ENCODE assay signal across 16 cellular contexts in genomic region chr5:164818440-164818839, GRCh38.
A peak's percentile ranks its signal among the peaks of the same experiment; 100 is the strongest.
DNase-seq lines count a peak whose midpoint lies in the region; ATAC-seq and TF ChIP-seq lines count a peak whose summit lies in the region.
"Had no signal": no experiment of that assay in that cellular context is flagged by ENCODE, and none has a peak within 500 bp of the region (broad histone marks: within the 10 kb centered on the region; RNA-seq: fewer than 3 reads in every experiment).

No MANE protein-coding gene starts in this region.

- H3K4me3 ChIP-seq in neural cell (ENCODE audit: low read length) (no peak overlapping the region), aorta (ENCODE audit: low read length in 2 of 2) (no peak overlapping the region)

- H3K27me3 Mint-ChIP-seq in stimulated activated memory B cell treated with anti-CD40 and anti-IgM and Interleukin-4, amounts not matched to agents 10 μg/mL and 1 μg/mL and 100 μg/mL, for 72 hours, result no peaks in the 10 kb centered on the region
- H3K27me3 Mint-ChIP-seq: CD4-positive, alpha-beta T cell had no signal

- no peak overlapping the region for H3K27ac ChIP-seq in neural cell (ENCODE audit: low read length)
- no peak overlapping the region for H3K27ac ChIP-seq in aorta (ENCODE audit: low read depth in 1 of 2, low read length in 2 of 2)
- H3K27ac ChIP-seq in substantia nigra (ENCODE audit: low read depth, low read length, poor library complexity, severe bottlenecking), result no peak overlapping the region
- H3K27ac ChIP-seq: C4-2B, HL-60 had no signal

- H3K4me1 ChIP-seq in aorta (ENCODE audit: control insufficient read depth in 1 of 2, insufficient read depth in 2 of 2, low read length in 2 of 2), result no peaks in the 10 kb centered on the region
- H3K4me1 ChIP-seq: Caco-2 had no signal

- H3K4me3 Mint-ChIP-seq in stimulated activated memory B cell treated with anti-CD40 and anti-IgM and Interleukin-4, amounts not matched to agents 10 μg/mL and 1 μg/mL and 100 μg/mL, for 72 hours, result no peak overlapping the region
- H3K4me3 Mint-ChIP-seq: CD4-positive, alpha-beta T cell; H9 had no signal

- no peak for TF ChIP-seq RAD21 in neural cell (conservative IDR thresholded peaks at IDR 0.05)

- H3K9ac ChIP-seq in neural cell (ENCODE audit: low read length), result no peak overlapping the region

- 10 to 12% methylated on average over 1 of the region's 1 CpG for WGBS in aorta, 2 donors

- peak; percentile 75 for TF ChIP-seq EP300 in neural cell (conservative IDR thresholded peaks at IDR 0.05; ENCODE audit: poor library complexity, severe bottlenecking)

- H4K20me1 ChIP-seq in neural cell (ENCODE audit: insufficient read depth), result no peaks in the 10 kb centered on the region

- no peak overlapping the region for H3K27ac Mint-ChIP-seq in stimulated activated memory B cell treated with anti-CD40 and anti-IgM and Interleukin-4, amounts not matched to agents 10 μg/mL and 1 μg/mL and 100 μg/mL, for 72 hours
- H3K27ac Mint-ChIP-seq: CD4-positive, alpha-beta T cell had no signal

- H3K9me2 ChIP-seq in neural cell (ENCODE audit: insufficient read depth, low read length), result no peaks in the 10 kb centered on the region

- intact Hi-C loops in aorta (cut with DNase I), result no loop called here

- H3K27me3 ChIP-seq in neural cell (ENCODE audit: insufficient read depth, low read depth, low read length) (no peaks in the 10 kb centered on the region), aorta (ENCODE audit: control insufficient read depth in 1 of 2, insufficient read depth in 2 of 2, low read length in 1 of 2) (no peaks in the 10 kb centered on the region)

- H3K9me3 ChIP-seq in neural cell (ENCODE audit: low read length) (no peaks in the 10 kb centered on the region), aorta (ENCODE audit: control insufficient read depth, low read length) (no peaks in the 10 kb centered on the region)
- H3K9me3 ChIP-seq: Caco-2 had no signal

- no peaks in the 10 kb centered on the region for H3K79me2 ChIP-seq in neural cell (replicated peaks; ENCODE audit: insufficient read depth, low read length)

- DNase-seq in NCI-H69 (lab: John Stamatoyannopoulos, UW) (peak; percentile 35), left kidney (ENCODE audit: low read depth, low spot score) (peak; percentile 12), aorta (no peak), substantia nigra (lab: John Stamatoyannopoulos, UW) (no peak)
- DNase-seq: ACHN; AML-193; Caco-2; CD4-positive, alpha-beta T cell; DMS79 treated with DMSO at 0.1 percent for 48 hours; GF-D8; H9 had no signal

- no peaks in the 10 kb centered on the region for H3K4me1 Mint-ChIP-seq in stimulated activated memory B cell treated with anti-CD40 and anti-IgM and Interleukin-4, amounts not matched to agents 10 μg/mL and 1 μg/mL and 100 μg/mL, for 72 hours
- H3K4me1 Mint-ChIP-seq: H9 had no signal

- H2AFZ ChIP-seq in neural cell (ENCODE audit: low read depth, low read length), result no peak overlapping the region

- peaks cover 2% of the 10 kb centered on the region for H3K9me3 Mint-ChIP-seq in stimulated activated memory B cell treated with anti-CD40 and anti-IgM and Interleukin-4, amounts not matched to agents 10 μg/mL and 1 μg/mL and 100 μg/mL, for 72 hours
- H3K9me3 Mint-ChIP-seq: CD4-positive, alpha-beta T cell; H9 had no signal

- H3K36me3 Mint-ChIP-seq in stimulated activated memory B cell treated with anti-CD40 and anti-IgM and Interleukin-4, amounts not matched to agents 10 μg/mL and 1 μg/mL and 100 μg/mL, for 72 hours, result no peaks in the 10 kb centered on the region

- H3K36me3 ChIP-seq in neural cell (ENCODE audit: insufficient read depth, low read length) (no peaks in the 10 kb centered on the region), aorta (ENCODE audit: control insufficient read depth in 1 of 2, insufficient read depth in 2 of 2, low read length in 1 of 2) (no peaks in the 10 kb centered on the region)

- peak; percentile 27 for ATAC-seq in stimulated activated memory B cell treated with anti-CD40 and anti-IgM and Interleukin-4, amounts not matched to agents 10 μg/mL and 1 μg/mL and 100 μg/mL, for 72 hours
- ATAC-seq in aorta (ENCODE audit: low FRiP score), result no peak
- ATAC-seq in HG03432 (IDR thresholded peaks at IDR 0.05; ENCODE audit: unreplicated experiment), result no peak

- H3K4me2 ChIP-seq in neural cell (ENCODE audit: low read length), result no peak overlapping the region

- H3F3A ChIP-seq in neural cell (ENCODE audit: insufficient read depth, low read length, poor library complexity, severe bottlenecking), result peaks cover 4% of the 10 kb centered on the region

- no peak for TF ChIP-seq CTCF in neural cell (IDR thresholded peaks at IDR 0.05; ENCODE audit: poor library complexity, severe bottlenecking)

TF ChIP-seq in neural cell, 6 proteins besides CTCF, POLR2A, EP300 and RAD21:
- TF ChIP-seq POLR2AphosphoS5 (IDR thresholded peaks at IDR 0.05) (peak; percentile 85), SMC3 (conservative IDR thresholded peaks at IDR 0.05; ENCODE audit: poor library complexity) (no peak)

Comparison
In these comparisons a context has a peak if more than half of its experiments do, and no peak if none do; other contexts are left out.
1. DNase-seq: peak in NCI-H69 (single experiment) and left kidney (single experiment); none in aorta (0 of 2) and substantia nigra (0 of 49).